ENCODE assay signal across 20 cellular contexts in the genomic region with DNA sequence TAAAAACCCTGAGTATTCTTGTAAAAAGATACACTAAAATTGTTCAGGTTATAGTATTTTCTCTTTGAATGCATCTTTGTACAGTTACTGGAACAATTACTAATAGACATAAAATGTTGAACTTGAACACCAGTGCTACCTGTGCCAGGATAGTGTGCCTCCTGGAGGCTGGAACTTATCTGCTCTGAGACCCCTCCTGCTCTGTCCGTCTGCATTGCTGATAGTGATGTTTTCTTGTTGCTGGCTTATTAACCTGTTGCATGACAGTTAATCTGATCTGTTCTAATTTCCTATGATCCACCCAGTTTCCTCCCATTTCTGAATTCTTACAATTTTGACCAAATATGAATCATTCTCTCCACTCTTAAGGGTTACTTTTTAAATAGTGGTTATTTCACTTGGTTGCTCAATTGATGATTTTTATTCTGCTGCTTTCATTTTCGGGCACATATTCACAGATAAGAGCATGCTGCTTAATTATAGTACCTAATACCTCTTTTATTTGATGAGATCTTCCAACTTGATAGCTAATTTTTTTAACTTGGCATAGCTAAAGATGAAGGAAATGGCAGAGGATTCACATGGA.
A peak's percentile ranks its signal among the peaks of the same experiment; 100 is the strongest.
DNase-seq lines count a peak whose midpoint lies in the region; ATAC-seq, FAIRE-seq and TF ChIP-seq lines count a peak whose summit lies in the region.
"Had no signal": no experiment of that assay in that cellular context is flagged by ENCODE, and none has a peak within 500 bp of the region (broad histone marks: within the 10 kb centered on the region; RNA-seq: fewer than 3 reads in every experiment).

No MANE protein-coding gene starts in this region.

- no peak for ATAC-seq in PC-3
- no peak for ATAC-seq in effector memory CD8-positive, alpha-beta T cell (replicated peaks)
- ATAC-seq: body of pancreas, heart left ventricle, right cardiac atrium had no signal

- TF ChIP-seq POLR2A in GM12892 (IDR thresholded peaks at IDR 0.05; ENCODE audit: low read depth, low read length) (no peak), esophagus muscularis mucosa (IDR thresholded peaks at IDR 0.05; ENCODE audit: low read depth) (no peak)

- no peak overlapping the region for H3K23ac ChIP-seq in trophoblast cell (ENCODE audit: low read length)

- H3K4me3 ChIP-seq in PC-3 (ENCODE audit: low read length), result no peak overlapping the region
- H3K4me3 ChIP-seq in esophagus muscularis mucosa, result no peak overlapping the region
- H3K4me3 ChIP-seq in trophoblast cell (ENCODE audit: low read depth, low read length), result no peak overlapping the region
- H3K4me3 ChIP-seq: body of pancreas, heart left ventricle, tibial artery had no signal

- H3K9ac ChIP-seq in PC-3 (ENCODE audit: low read length) (no peak overlapping the region), trophoblast cell (ENCODE audit: low read length) (no peak overlapping the region)

- DNase-seq in GM12892 (ENCODE audit: insufficient read length) (no peak), PC-3 (no peak), esophagus muscularis mucosa (ENCODE audit: extremely low spot score) (no peak), trophoblast cell (peak; percentile 45 to 60), NCI-H1436 treated with DMSO at 0.1 percent for 48 hours (lab: John Stamatoyannopoulos, UW) (no peak), DMS79 treated with DMSO at 0.1 percent for 48 hours (lab: John Stamatoyannopoulos, UW) (no peak)
- no peak for DNase-seq in effector memory CD8-positive, alpha-beta T cell
- DNase-seq: activated naive CD4-positive, alpha-beta T cell; body of pancreas; heart left ventricle; immature natural killer cell; NCI-H1092; NCI-H2081 treated with DMSO at 0.1 percent for 48 hours; NCI-H524; occipital lobe; right cardiac atrium; stimulated activated CD4-positive, alpha-beta T cell treated with anti-CD3 and anti-CD28 coated beads, Interleukin-15, amount 100 ng/mL, for 24 hours; tibial artery had no signal

- H3K36me3 ChIP-seq in PC-3 (ENCODE audit: low read depth, low read length) (no peaks in the 10 kb centered on the region), esophagus muscularis mucosa (peaks cover 6 to 21% (median 12%) of the 10 kb centered on the region in 4 donors), trophoblast cell (ENCODE audit: control insufficient read depth in 1 of 2, insufficient read depth in 2 of 2, low read length in 2 of 2) (peaks cover 0 to 1% of the 10 kb centered on the region in 2 experiments)

- no peaks in the 10 kb centered on the region for H3K9me3 Mint-ChIP-seq in effector memory CD8-positive, alpha-beta T cell
- H3K9me3 Mint-ChIP-seq: dendritic cell treated with granulocyte-macrophage colony-stimulating factor and Interleukin-4, amounts not matched to agents 40 ng/mL and 50 ng/mL, for 4 days; immature natural killer cell had no signal

- no peak overlapping the region for H3K14ac ChIP-seq in trophoblast cell (ENCODE audit: low read length)

- H3K27ac Mint-ChIP-seq in effector memory CD8-positive, alpha-beta T cell, result no peak overlapping the region
- H3K27ac Mint-ChIP-seq: dendritic cell treated with granulocyte-macrophage colony-stimulating factor and Interleukin-4, amounts not matched to agents 40 ng/mL and 50 ng/mL, for 4 days; immature natural killer cell had no signal

- POLR2A ChIA-PET in PC-3 (lab: Charles Lee; ENCODE audit: unreplicated experiment), result no interaction called here

- H2BK120ac ChIP-seq in trophoblast cell (ENCODE audit: insufficient read depth, low read length, poor library complexity), result no peak overlapping the region

- intact Hi-C loops in PC-3 (cut with micrococcal nuclease), result no loop called here
- intact Hi-C loops in esophagus muscularis mucosa (cut with DNase I), result loop anchor here (5.0 kb wide), 1 partner anchor 122 kb away; the partner anchor contains the start of gene ZFYVE9

- H4K8ac ChIP-seq in trophoblast cell (ENCODE audit: low read depth, low read length), result no peak overlapping the region

- no peak overlapping the region for H4K12ac ChIP-seq in trophoblast cell (ENCODE audit: low read depth, low read length)

- no peaks in the 10 kb centered on the region for H3K4me1 Mint-ChIP-seq in effector memory CD8-positive, alpha-beta T cell (ENCODE audit: low read depth in 2 of 2)
- H3K4me1 Mint-ChIP-seq: immature natural killer cell had no signal

- TF ChIP-seq CTCF in PC-3 (conservative IDR thresholded peaks at IDR 0.05; ENCODE audit: low read depth, low read length) (0 out of 2 replicates have a peak, but pooled peaks have one; percentile 16), esophagus muscularis mucosa (IDR thresholded peaks at IDR 0.05) (peak; percentile 39 to 49 (median 40))

- H3K9me2 ChIP-seq in PC-3 (replicated peaks; ENCODE audit: low read length), result no peaks in the 10 kb centered on the region

- peak; percentile 9 for FAIRE-seq in GM12892 (lab: Jason Lieb, UNC)
- FAIRE-seq: H1 had no signal

- H4K91ac ChIP-seq in trophoblast cell (ENCODE audit: low read depth, low read length), result no peak overlapping the region

- TF ChIP-seq EP300 in esophagus muscularis mucosa (IDR thresholded peaks at IDR 0.05), result no peak

- no TSS peak for BruUV-seq in PC-3 (replicated peaks; lab: Mats Ljungman, UMichigan)

- H2AFZ ChIP-seq in PC-3 (ENCODE audit: low read length) (no peak overlapping the region), trophoblast cell (ENCODE audit: insufficient read depth, low read length, poor library complexity) (no peak overlapping the region)

- no peak overlapping the region for H2AK5ac ChIP-seq in trophoblast cell (ENCODE audit: low read length)

- no peak overlapping the region for H3K18ac ChIP-seq in trophoblast cell (ENCODE audit: low read length)

- WGBS in esophagus muscularis mucosa, result 55% methylated on average over 2 of the region's 2 CpGs
- WGBS in trophoblast cell (ENCODE audit: extremely low coverage, insufficient coverage, insufficient read length), result no CpG with 5 or more reads among the region's 2 CpGs

- no peak overlapping the region for H3K27ac ChIP-seq in PC-3 (ENCODE audit: low read length)
- H3K27ac ChIP-seq in esophagus muscularis mucosa (replicated peaks in 1 of 4), result no peak overlapping the region
- H3K27ac ChIP-seq in trophoblast cell (ENCODE audit: low read depth, low read length), result no peak overlapping the region
- H3K27ac ChIP-seq: body of pancreas, heart left ventricle, tibial artery had no signal

- no peak overlapping the region for H3K4ac ChIP-seq in trophoblast cell (ENCODE audit: low read depth, low read length)

- H3K9me3 ChIP-seq in PC-3 (ENCODE audit: low read length) (no peaks in the 10 kb centered on the region), esophagus muscularis mucosa (no peaks in the 10 kb centered on the region), trophoblast cell (ENCODE audit: insufficient read depth, low read depth, low read length) (no peaks in the 10 kb centered on the region)
- H3K9me3 ChIP-seq: body of pancreas, heart left ventricle, tibial artery had no signal

- H3K79me1 ChIP-seq in trophoblast cell (ENCODE audit: low read length), result no peaks in the 10 kb centered on the region

- no peaks in the 10 kb centered on the region for H3F3A ChIP-seq in PC-3 (ENCODE audit: low read length, unreplicated experiment)

- CTCF ChIA-PET in PC-3 (lab: Charles Lee), result no interaction called here

- H2BK12ac ChIP-seq in trophoblast cell (ENCODE audit: low read length), result no peak overlapping the region

- no peak overlapping the region for H2BK5ac ChIP-seq in trophoblast cell (ENCODE audit: low read depth, low read length, poor library complexity)

- no peaks in the 10 kb centered on the region for H4K20me1 ChIP-seq in PC-3 (ENCODE audit: low read length)

- H3K79me2 ChIP-seq in PC-3 (ENCODE audit: low read length) (no peaks in the 10 kb centered on the region), trophoblast cell (ENCODE audit: control insufficient read depth, insufficient read depth, low read length, poor library complexity) (no peaks in the 10 kb centered on the region)

- H3K36me3 Mint-ChIP-seq in effector memory CD8-positive, alpha-beta T cell (ENCODE audit: insufficient read depth), result peaks cover 7% of the 10 kb centered on the region

- H3K4me1 ChIP-seq in PC-3 (ENCODE audit: insufficient read depth, low read length), result peaks cover 3% of the 10 kb centered on the region; the same call in 1 of the 2 replicates
- H3K4me1 ChIP-seq in esophagus muscularis mucosa, result peaks cover 0 to 14% (median 10%) of the 10 kb centered on the region in 4 donors
- H3K4me1 ChIP-seq in trophoblast cell (ENCODE audit: control insufficient read depth in 1 of 2, insufficient read depth in 2 of 2, low read length in 2 of 2), result peaks cover 2 to 5% of the 10 kb centered on the region in 2 experiments
- H3K4me1 ChIP-seq: tibial artery had no signal

- no peaks in the 10 kb centered on the region for H3K27me3 ChIP-seq in PC-3 (ENCODE audit: low read length)
- H3K27me3 ChIP-seq in esophagus muscularis mucosa, result no peaks in the 10 kb centered on the region
- H3K27me3 ChIP-seq in trophoblast cell (ENCODE audit: insufficient read depth, low read length), result no peaks in the 10 kb centered on the region
- H3K27me3 ChIP-seq: body of pancreas, tibial artery had no signal

- H3K4me2 ChIP-seq in PC-3 (ENCODE audit: low read length) (no peak overlapping the region), trophoblast cell (ENCODE audit: low read length) (no peak overlapping the region)

- no peaks in the 10 kb centered on the region for H3K27me3 Mint-ChIP-seq in effector memory CD8-positive, alpha-beta T cell

- no peak overlapping the region for H3K4me3 Mint-ChIP-seq in effector memory CD8-positive, alpha-beta T cell
- H3K4me3 Mint-ChIP-seq: dendritic cell treated with granulocyte-macrophage colony-stimulating factor and Interleukin-4, amounts not matched to agents 40 ng/mL and 50 ng/mL, for 4 days; immature natural killer cell had no signal

Comparison
In these comparisons a context has a peak if more than half of its experiments do, and no peak if none do; other contexts are left out.
1. DNase-seq: peak in trophoblast cell (2 of 2); none in GM12892 (single experiment), PC-3 (single experiment), esophagus muscularis mucosa (single experiment), NCI-H1436 treated with DMSO at 0.1 percent for 48 hours (single experiment), DMS79 treated with DMSO at 0.1 percent for 48 hours (single experiment) and effector memory CD8-positive, alpha-beta T cell (0 of 3).